8 cellular contexts compared by ENCODE assay signal in genomic region chr3:46848271-46849097, GRCh38. TPM values are rescaled to one million over a fixed set of nuclear protein-coding genes. Genes with fewer than 3 reads are reported as not detected.
A peak's percentile ranks its signal among the peaks of the same experiment; 100 is the strongest.
DNase-seq lines count a peak whose midpoint lies in the region; ATAC-seq, FAIRE-seq and TF ChIP-seq lines count a peak whose summit lies in the region.

No MANE protein-coding gene starts in this region.

- DNase-seq in BJ (ENCODE audit: low read depth) (peak; percentile 27), HTR-8/SVneo (ENCODE audit: insufficient read length, low spot score) (peak; percentile 25), amniotic epithelial cell (ENCODE audit: low read depth) (peak; percentile 87), left kidney (ENCODE audit: low read depth, low spot score) (peak; percentile 60), frontal cortex (ENCODE audit: low spot score in 2 of 2) (no peak), OCI-M2 (lab: John Stamatoyannopoulos, UW; ENCODE audit: unreplicated experiment) (no peak)
- DNase-seq in effector CD4-positive, alpha-beta T cell = no peak

- peak; percentile 61 for TF ChIP-seq CTCF in BJ (IDR thresholded peaks at IDR 0.05; ENCODE audit: insufficient read depth, low read depth, low read length)

- ATAC-seq in esophagus mucosa = no peak

- no peaks in the 10 kb centered on the region for H3K36me3 ChIP-seq in BJ (ENCODE audit: control insufficient read depth, insufficient read depth, low read length)

- H3K27me3 ChIP-seq in BJ (ENCODE audit: control insufficient read depth, insufficient read depth, low read length) = peaks cover 2% of the 10 kb centered on the region; the same call in 1 of the 2 replicates

- CTCF ChIA-PET in BJ (lab: Yijun Ruan, JAX) = interaction anchor here (0.6 to 4.8 kb wide), 11 partner anchors 11 to 148 kb away, joined by 3 to 21 read pairs (median 4); partner anchors contain the start of genes MYL3 and TMIE

- H3K4me3 ChIP-seq in BJ (ENCODE audit: low read depth, low read length) = no peak overlapping the region

- FAIRE-seq in HTR-8/SVneo (lab: Jason Lieb, UNC) (no peak), frontal cortex (lab: Jason Lieb, UNC) (no peak)

- POLR2A ChIA-PET in BJ (lab: Charles Lee) = no interaction called here

RNA-seq across cellular contexts. Expression of gene MYL3, which starts 14.8 kb away (rescaled TPM):
- polyA plus RNA-seq in BJ (2011; rRNA removed) = 0.97 and 1.0 TPM in 2 replicates
- 0.38 TPM in 1 of 2 replicates, not detected in the other for polyA minus RNA-seq in BJ (2011; rRNA and poly(A)+ RNA removed)
- total RNA-seq in esophagus mucosa (0.36 TPM), frontal cortex (not detected)

RNA-seq across cellular contexts. Expression of gene PTH1R, which starts 29.0 kb away (rescaled TPM):
- polyA plus RNA-seq in BJ (2011; rRNA removed) = 1.3 and 2.1 TPM in 2 replicates
- 1.6 and 1.8 TPM in 2 replicates for polyA minus RNA-seq in BJ (2011; rRNA and poly(A)+ RNA removed)
- total RNA-seq in esophagus mucosa = 0.28 TPM
- total RNA-seq in frontal cortex = 2.0 TPM

Comparison
In these comparisons a context has a peak if more than half of its experiments do, and no peak if none do; other contexts are left out.
1. DNase-seq: peak in BJ (single experiment), HTR-8/SVneo (single experiment), amniotic epithelial cell (single experiment) and left kidney (single experiment); none in effector CD4-positive, alpha-beta T cell (single experiment), frontal cortex (0 of 2) and OCI-M2 (single experiment).